ENCODE assay signal across 19 cellular contexts in genomic region chr9:93774331-93775102, GRCh38.
DNase-seq lines count a peak whose midpoint lies in the region; ATAC-seq and TF ChIP-seq lines count a peak whose summit lies in the region.
"Had no signal": no experiment of that assay in that cellular context is flagged by ENCODE, and none has a peak within 500 bp of the region (broad histone marks: within the 10 kb centered on the region; RNA-seq: fewer than 3 reads in every experiment).

No MANE protein-coding gene starts in this region.

- H4K12ac ChIP-seq in trophoblast cell (ENCODE audit: low read depth, low read length) = peak overlapping the region; percentile 2

- DNase-seq in NCI-H82 (lab: John Stamatoyannopoulos, UW) (peak; percentile 47), NCI-H82 treated with DMSO at 0.1 percent for 48 hours (lab: John Stamatoyannopoulos, UW; ENCODE audit: unreplicated experiment) (no peak), IMR-90 (no peak), trophoblast cell (no peak), NCI-H510A treated with DMSO at 0.1 percent for 48 hours (lab: John Stamatoyannopoulos, UW) (no peak), HCEC 1CT (no peak)
- DNase-seq: AML-193; BE2C; CD4-positive, alpha-beta T cell; CD8-positive, alpha-beta memory T cell; DMS 273 treated with DMSO at 0.1 percent for 48 hours; DMS79; EL; GF-D8; H9; HFFc6 had no signal

- H3K56ac ChIP-seq in IMR-90 (ENCODE audit: extremely low read depth, insufficient read depth, low read length) = no peak overlapping the region

- H3K4me3 ChIP-seq in IMR-90 (ENCODE audit: insufficient read depth, low read depth, low read length) (no peak overlapping the region), trophoblast cell (ENCODE audit: low read depth, low read length) (no peak overlapping the region)
- H3K4me3 ChIP-seq: BLaER1 treated with 17β-estradiol and CSF1 and Interleukin-3, amounts not matched to agents 10 nM and 100 nM; GM23338 had no signal

- H3K9ac ChIP-seq in IMR-90 (ENCODE audit: low read depth, low read length) (no peak overlapping the region), trophoblast cell (ENCODE audit: low read length) (no peak overlapping the region)
- H3K9ac ChIP-seq: BLaER1 treated with 17β-estradiol and CSF1 and Interleukin-3, amounts not matched to agents 10 nM and 100 nM had no signal

- no peak overlapping the region for H3K4me2 ChIP-seq in IMR-90 (ENCODE audit: low read depth, low read length)
- H3K4me2 ChIP-seq in trophoblast cell (ENCODE audit: low read length) = no peak overlapping the region
- H3K4me2 ChIP-seq: BLaER1 treated with 17β-estradiol and CSF1 and Interleukin-3, amounts not matched to agents 10 nM and 100 nM; GM23338 had no signal

- intact Hi-C loops in IMR-90 (cut with micrococcal nuclease) = no loop called here

- ATAC-seq in IMR-90 (ENCODE audit: low read depth) = no peak
- ATAC-seq: GM23338 had no signal

- H3K27me3 ChIP-seq in IMR-90 (ENCODE audit: control insufficient read depth, insufficient read depth, low read length) (no peaks in the 10 kb centered on the region), trophoblast cell (ENCODE audit: insufficient read depth, low read length) (no peaks in the 10 kb centered on the region)
- H3K27me3 ChIP-seq: BLaER1 treated with 17β-estradiol and CSF1 and Interleukin-3, amounts not matched to agents 10 nM and 100 nM had no signal

- H3K36me3 ChIP-seq in IMR-90 (ENCODE audit: control insufficient read depth, insufficient read depth, low read length) = no peaks in the 10 kb centered on the region
- H3K36me3 ChIP-seq in trophoblast cell (ENCODE audit: control insufficient read depth in 1 of 2, insufficient read depth in 2 of 2, low read length in 2 of 2) = no peaks in the 10 kb centered on the region
- H3K36me3 ChIP-seq: BE2C; BLaER1 treated with 17β-estradiol and CSF1 and Interleukin-3, amounts not matched to agents 10 nM and 100 nM had no signal

- H4K5ac ChIP-seq in IMR-90 (ENCODE audit: low read depth, low read length) = no peak overlapping the region

- no peak overlapping the region for H2BK15ac ChIP-seq in IMR-90 (ENCODE audit: low read depth, low read length)

- no peak overlapping the region for H2BK12ac ChIP-seq in trophoblast cell (ENCODE audit: low read length)

- no peak for TF ChIP-seq POLR2A in IMR-90 (IDR thresholded peaks at IDR 0.05; ENCODE audit: low read depth, low read length)

- H3K4ac ChIP-seq in IMR-90 (ENCODE audit: low read depth, low read length) (no peak overlapping the region), trophoblast cell (ENCODE audit: low read depth, low read length) (no peak overlapping the region)

- H3K23ac ChIP-seq in IMR-90 (ENCODE audit: low read depth, low read length) = no peak overlapping the region
- no peak overlapping the region for H3K23ac ChIP-seq in trophoblast cell (ENCODE audit: low read length)

- H3K14ac ChIP-seq in IMR-90 (replicated peaks; ENCODE audit: low read depth, low read length) (no peak overlapping the region), trophoblast cell (ENCODE audit: low read length) (no peak overlapping the region)

- H2BK5ac ChIP-seq in IMR-90 (ENCODE audit: low read depth, low read length, poor library complexity, severe bottlenecking) = no peak overlapping the region
- H2BK5ac ChIP-seq in trophoblast cell (ENCODE audit: low read depth, low read length, poor library complexity) = no peak overlapping the region

- H4K20me1 ChIP-seq in IMR-90 (ENCODE audit: insufficient read depth, low read length) = no peaks in the 10 kb centered on the region
- H4K20me1 ChIP-seq: BLaER1 treated with 17β-estradiol and CSF1 and Interleukin-3, amounts not matched to agents 10 nM and 100 nM had no signal

- H3K4me1 ChIP-seq in IMR-90 (ENCODE audit: control insufficient read depth, insufficient read depth, low read length) = no peaks in the 10 kb centered on the region
- no peaks in the 10 kb centered on the region for H3K4me1 ChIP-seq in trophoblast cell (ENCODE audit: control insufficient read depth in 1 of 2, insufficient read depth in 2 of 2, low read length in 2 of 2)
- H3K4me1 ChIP-seq: BE2C; BLaER1 treated with 17β-estradiol and CSF1 and Interleukin-3, amounts not matched to agents 10 nM and 100 nM had no signal

- H2AK9ac ChIP-seq in IMR-90 (replicated peaks; ENCODE audit: low read depth, low read length, poor library complexity) = no peak overlapping the region

- in situ Hi-C loops in IMR-90 (cut with MboI; ENCODE audit: low sequenced_read_pairs) = loop anchor here (25.0 kb wide), 1 partner anchor 362 kb away; no protein-coding TSS in a partner anchor

- H4K8ac ChIP-seq in IMR-90 (ENCODE audit: low read depth in 2 of 2, low read length in 2 of 2) = no peak overlapping the region
- no peak overlapping the region for H4K8ac ChIP-seq in trophoblast cell (ENCODE audit: low read depth, low read length)

- H3K9me3 ChIP-seq in IMR-90 (ENCODE audit: control insufficient read depth, insufficient read depth, low read length) (no peaks in the 10 kb centered on the region), trophoblast cell (ENCODE audit: insufficient read depth, low read depth, low read length) (peaks cover 2% of the 10 kb centered on the region)
- H3K9me3 ChIP-seq: BE2C; BLaER1 treated with 17β-estradiol and CSF1 and Interleukin-3, amounts not matched to agents 10 nM and 100 nM had no signal

- H3K79me1 ChIP-seq in IMR-90 (ENCODE audit: low read depth in 1 of 2, low read length in 2 of 2) = no peaks in the 10 kb centered on the region
- H3K79me1 ChIP-seq in trophoblast cell (ENCODE audit: low read length) = no peaks in the 10 kb centered on the region

- peak overlapping the region; percentile 23 for H2AFZ ChIP-seq in IMR-90 (replicated peaks; ENCODE audit: low read length, poor library complexity)
- no peak overlapping the region for H2AFZ ChIP-seq in trophoblast cell (ENCODE audit: insufficient read depth, low read length, poor library complexity)
- H2AFZ ChIP-seq: GM23338 had no signal

- CTCF ChIA-PET in IMR-90 (lab: Yijun Ruan, JAX) = no interaction called here

- BruUV-seq in IMR-90 (replicated peaks; lab: Mats Ljungman, UMichigan) = no TSS peak

- H3K18ac ChIP-seq in IMR-90 (ENCODE audit: low read depth, low read length) (no peak overlapping the region), trophoblast cell (ENCODE audit: low read length) (no peak overlapping the region)

- H2BK20ac ChIP-seq in IMR-90 (ENCODE audit: low read depth, low read length) = no peak overlapping the region

- H2AK5ac ChIP-seq in IMR-90 (ENCODE audit: low read depth, low read length) (no peak overlapping the region), trophoblast cell (ENCODE audit: low read length) (no peak overlapping the region)

- TF ChIP-seq RAD21 in IMR-90 (IDR thresholded peaks at IDR 0.05; ENCODE audit: low read length) = no peak

- no peaks in the 10 kb centered on the region for H3K9me1 ChIP-seq in IMR-90 (ENCODE audit: insufficient read depth, low read length)

- TF ChIP-seq CTCF in IMR-90 (conservative IDR thresholded peaks at IDR 0.05; ENCODE audit: low read depth, low read length) = no peak

- WGBS in IMR-90 (ENCODE audit: extremely low coverage in 2 of 2, insufficient read length in 1 of 2), 2 experiments = 17% methylated on average over 1 of the region's 8 CpGs; no CpG with 5 or more reads in 1 of the 2 experiments
- WGBS in trophoblast cell (ENCODE audit: extremely low coverage, insufficient coverage, insufficient read length) = no CpG with 5 or more reads among the region's 8 CpGs

- POLR2A ChIA-PET in IMR-90 (lab: Charles Lee; ENCODE audit: unreplicated experiment) = no interaction called here

- dilution Hi-C loops in IMR-90 (cut with HindIII; ENCODE audit: low sequenced_read_pairs, unreplicated experiment) = no loop called here

- H2BK120ac ChIP-seq in IMR-90 (ENCODE audit: low read depth, low read length) (no peak overlapping the region), trophoblast cell (ENCODE audit: insufficient read depth, low read length, poor library complexity) (no peak overlapping the region)

- H3K79me2 ChIP-seq in trophoblast cell (ENCODE audit: control insufficient read depth, insufficient read depth, low read length, poor library complexity) = no peaks in the 10 kb centered on the region

- H3K27ac ChIP-seq in IMR-90 (ENCODE audit: insufficient read depth, low read length) = no peak overlapping the region
- no peak overlapping the region for H3K27ac ChIP-seq in trophoblast cell (ENCODE audit: low read depth, low read length)
- H3K27ac ChIP-seq: 22Rv1; BLaER1 treated with 17β-estradiol and CSF1 and Interleukin-3, amounts not matched to agents 10 nM and 100 nM had no signal

- no peak overlapping the region for H4K91ac ChIP-seq in IMR-90 (ENCODE audit: insufficient read depth, low read depth, low read length)
- no peak overlapping the region for H4K91ac ChIP-seq in trophoblast cell (ENCODE audit: low read depth, low read length)

TF ChIP-seq in IMR-90, 13 proteins besides CTCF, POLR2A, EP300 and RAD21:
- TF ChIP-seq NFE2L2 (IDR thresholded peaks at IDR 0.05; ENCODE audit: low read depth, low read length) = no peak
